Comparison of ENCODE assay signal across 15 cellular contexts in the genomic region with DNA sequence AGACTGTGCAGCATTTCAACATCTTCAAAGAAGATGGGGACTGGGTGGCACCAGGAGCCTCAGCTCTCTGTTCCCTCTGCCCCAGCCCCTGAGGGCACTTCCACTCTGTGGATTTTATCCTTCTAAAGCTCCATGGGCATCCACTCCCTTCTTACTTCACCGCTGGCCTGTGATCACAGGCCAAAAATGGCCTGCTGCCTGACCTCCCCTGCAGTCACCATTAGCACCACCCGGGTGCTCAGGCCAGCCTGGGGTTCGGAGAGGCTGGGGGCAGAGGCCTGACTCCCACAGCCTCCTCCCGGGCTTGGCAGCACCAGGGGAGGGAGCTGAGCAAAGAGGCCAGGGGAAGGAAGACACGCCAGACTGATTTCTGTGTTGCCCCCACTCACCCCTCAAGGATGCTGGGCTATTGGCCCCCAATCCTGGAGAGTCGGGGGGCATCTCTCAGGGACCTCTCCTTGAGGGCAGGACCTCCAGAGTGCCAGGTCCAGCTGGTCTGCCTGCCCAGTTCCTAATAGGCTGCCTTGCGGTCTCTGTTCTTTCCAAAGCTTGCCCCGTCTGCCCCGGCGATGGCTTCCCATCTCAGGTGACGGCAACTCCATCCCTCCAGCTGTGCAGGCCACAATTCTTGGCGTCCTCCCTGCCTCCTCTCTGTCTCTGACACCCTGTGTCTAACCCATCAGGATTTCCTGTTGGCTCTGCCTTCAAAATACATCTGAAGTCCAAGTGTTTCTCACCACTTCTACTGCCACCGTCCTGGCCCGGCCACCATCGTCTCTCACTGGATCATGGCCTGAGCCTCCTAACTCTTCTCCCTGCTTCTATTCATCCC.
"Had no signal": no experiment of that assay in that cellular context is flagged by ENCODE, and none has a peak within 500 bp of the region (broad histone marks: within the 10 kb centered on the region; RNA-seq: fewer than 3 reads in every experiment).

No MANE protein-coding gene starts in this region.

- H3K9me3 ChIP-seq: colonic mucosa, esophagus muscularis mucosa, left ventricle myocardium inferior, uterus had no signal

- H3K4me3 Mint-ChIP-seq: activated naive CD4-positive, alpha-beta T cell treated with anti-CD3 and anti-CD28 coated beads for 36 hours; stimulated activated effector memory CD8-positive, alpha-beta T cell treated with anti-CD3 and anti-CD28 coated beads, Interleukin-12 subunit alpha, Interleukin-12 subunit beta, amount 100 ng/mL, for 72 hours; T-helper 1 cell treated with Interleukin-12 subunit alpha and Interleukin-12 subunit beta and Interleukin-4 antibody, amounts not matched to agents 30 μg/mL and 1 μg/mL, for 36 hours had no signal

- H3K36me3 ChIP-seq: colonic mucosa, uterus, WERI-Rb-1 had no signal

- H3K27ac Mint-ChIP-seq: activated naive CD4-positive, alpha-beta T cell treated with anti-CD3 and anti-CD28 coated beads for 36 hours; stimulated activated effector memory CD8-positive, alpha-beta T cell treated with anti-CD3 and anti-CD28 coated beads, Interleukin-12 subunit alpha, Interleukin-12 subunit beta, amount 100 ng/mL, for 72 hours; T-helper 1 cell treated with Interleukin-12 subunit alpha and Interleukin-12 subunit beta and Interleukin-4 antibody, amounts not matched to agents 30 μg/mL and 1 μg/mL, for 36 hours had no signal

- H3K4me1 ChIP-seq: colonic mucosa, esophagus muscularis mucosa, uterus had no signal

- H3K27ac ChIP-seq: colonic mucosa, esophagus muscularis mucosa, left ventricle myocardium inferior, uterus, WERI-Rb-1 had no signal

- H3K36me3 Mint-ChIP-seq: stimulated activated effector memory CD8-positive, alpha-beta T cell treated with anti-CD3 and anti-CD28 coated beads, Interleukin-12 subunit alpha, Interleukin-12 subunit beta, amount 100 ng/mL, for 72 hours had no signal

- H3K9me3 Mint-ChIP-seq: activated naive CD4-positive, alpha-beta T cell treated with anti-CD3 and anti-CD28 coated beads for 36 hours; stimulated activated effector memory CD8-positive, alpha-beta T cell treated with anti-CD3 and anti-CD28 coated beads, Interleukin-12 subunit alpha, Interleukin-12 subunit beta, amount 100 ng/mL, for 72 hours; T-helper 1 cell treated with Interleukin-12 subunit alpha and Interleukin-12 subunit beta and Interleukin-4 antibody, amounts not matched to agents 30 μg/mL and 1 μg/mL, for 36 hours had no signal

- H3K4me3 ChIP-seq: colonic mucosa, esophagus muscularis mucosa, left ventricle myocardium inferior, uterus had no signal

- ATAC-seq: stimulated activated effector memory CD8-positive, alpha-beta T cell treated with anti-CD3 and anti-CD28 coated beads, Interleukin-12 subunit alpha, Interleukin-12 subunit beta, amount 100 ng/mL, for 72 hours had no signal

- H3K4me1 Mint-ChIP-seq: stimulated activated effector memory CD8-positive, alpha-beta T cell treated with anti-CD3 and anti-CD28 coated beads, Interleukin-12 subunit alpha, Interleukin-12 subunit beta, amount 100 ng/mL, for 72 hours had no signal

- DNase-seq: activated CD4-positive, alpha-beta T cell treated with anti-CD3 and anti-CD28 coated beads for 4 hours; activated CD8-positive, alpha-beta memory T cell treated with anti-CD3 and anti-CD28 coated beads for 24 hours; activated naive CD4-positive, alpha-beta T cell treated with anti-CD3 and anti-CD28 coated beads for 36 hours; caudate nucleus; colonic mucosa; hippocampal formation; left ventricle myocardium inferior; mesendoderm; stimulated activated CD4-positive, alpha-beta T cell treated with anti-CD3 and anti-CD28 coated beads, Interleukin-12 subunit alpha, Interleukin-12 subunit beta, amount 100 ng/mL, for 4 hours; stimulated activated CD4-positive, alpha-beta T cell treated with anti-CD3 and anti-CD28 coated beads, Interleukin-2, amount 100 ng/mL, for 24 hours; uterus; WERI-Rb-1 had no signal
